In the genomic region with DNA sequence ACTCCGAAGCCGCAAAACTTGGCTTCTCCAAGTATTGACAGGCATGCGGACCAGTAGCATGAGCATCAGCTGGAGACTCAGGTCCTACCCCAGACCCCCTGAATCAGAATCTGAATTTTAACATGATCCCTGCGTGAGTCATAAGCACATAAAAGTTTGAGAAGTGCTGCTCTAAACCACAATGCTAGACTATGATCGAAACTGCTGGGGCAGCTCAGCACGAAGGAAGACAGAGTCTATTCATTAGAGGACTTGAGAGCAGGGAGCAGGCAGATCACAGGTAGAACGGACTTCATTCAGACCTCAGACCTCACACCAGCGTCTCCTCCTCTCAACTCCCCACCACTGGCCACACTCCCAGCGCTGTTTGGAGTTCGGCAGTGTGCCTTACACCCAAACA, we compare ENCODE assay signal across 11 cellular contexts. TPM values are rescaled to one million over a fixed set of nuclear protein-coding genes. Genes with fewer than 3 reads are reported as not detected.
A peak's percentile ranks its signal among the peaks of the same experiment; 100 is the strongest.
DNase-seq lines count a peak whose midpoint lies in the region; ATAC-seq and TF ChIP-seq lines count a peak whose summit lies in the region.
"Had no signal": no experiment of that assay in that cellular context is flagged by ENCODE, and none has a peak within 500 bp of the region (broad histone marks: within the 10 kb centered on the region; RNA-seq: fewer than 3 reads in every experiment).

No MANE protein-coding gene starts in this region.

- H3K36me3 Mint-ChIP-seq in activated naive CD4-positive, alpha-beta T cell treated with anti-CD3 and anti-CD28 coated beads, Interleukin-2, amount 10 ng/mL, durations not matched to agents 7 days and 5 days: peaks cover 56% of the 10 kb centered on the region
- H3K36me3 Mint-ChIP-seq in natural killer cell: peaks cover 4% of the 10 kb centered on the region

- H3K27ac ChIP-seq in substantia nigra (ENCODE audit: low read depth, low read length, poor library complexity, severe bottlenecking): no peak overlapping the region
- H3K27ac ChIP-seq: epithelial cell of prostate had no signal

- peak overlapping the region; percentile 80 for H3K27ac Mint-ChIP-seq in activated naive CD4-positive, alpha-beta T cell treated with anti-CD3 and anti-CD28 coated beads, Interleukin-2, amount 10 ng/mL, durations not matched to agents 7 days and 5 days
- peak overlapping the region in 1 of 2 donors; percentile 63 for H3K27ac Mint-ChIP-seq in natural killer cell

- ATAC-seq in HG03103 (IDR thresholded peaks at IDR 0.05; ENCODE audit: low read depth, unreplicated experiment) (peak; percentile 52), natural killer cell (peak in 2 of 3 donors; percentile 56 to 72), HG03108 (IDR thresholded peaks at IDR 0.05; ENCODE audit: unreplicated experiment) (no peak), HG02763 (IDR thresholded peaks at IDR 0.05; ENCODE audit: unreplicated experiment) (no peak)

- peaks cover 67% of the 10 kb centered on the region for H3K4me1 Mint-ChIP-seq in activated naive CD4-positive, alpha-beta T cell treated with anti-CD3 and anti-CD28 coated beads, Interleukin-2, amount 10 ng/mL, durations not matched to agents 7 days and 5 days
- H3K4me1 Mint-ChIP-seq in natural killer cell: peaks cover 23 to 32% of the 10 kb centered on the region in 2 donors

- intact Hi-C loops in natural killer cell (cut with micrococcal nuclease): no loop called here

- TF ChIP-seq CTCF in GM10248 (IDR thresholded peaks at IDR 0.05; ENCODE audit: control extremely low read depth, extremely low read depth, low read depth, missing control alignments) (no peak), natural killer cell (IDR thresholded peaks at IDR 0.05) (no peak)

- H3K27me3 Mint-ChIP-seq in activated naive CD4-positive, alpha-beta T cell treated with anti-CD3 and anti-CD28 coated beads, Interleukin-2, amount 10 ng/mL, durations not matched to agents 7 days and 5 days: no peaks in the 10 kb centered on the region
- no peaks in the 10 kb centered on the region for H3K27me3 Mint-ChIP-seq in natural killer cell (ENCODE audit: low read depth in 2 of 2)
- H3K27me3 Mint-ChIP-seq: naive B cell had no signal

- POLR2A ChIA-PET in GM10248 (lab: Yijun Ruan, JAX): no interaction called here

- CTCF ChIA-PET in GM10248 (lab: Yijun Ruan, JAX): interaction anchor here (3.0 to 5.3 kb wide), 2 partner anchors 9 to 22 kb away, joined by 29 to 36 read pairs; no protein-coding TSS in a partner anchor
- CTCF ChIA-PET in activated naive CD4-positive, alpha-beta T cell treated with anti-CD3 and anti-CD28 coated beads, Interleukin-2, amount 10 ng/mL, durations not matched to agents 7 days and 5 days (lab: Charles Lee): interaction anchor here (1.3 to 14.9 kb wide), 6 partner anchors 8 to 83 kb away, joined by 3 to 406 read pairs (median 6); a partner anchor contains a TSS

- DNase-seq in GM10248 (ENCODE audit: extremely low spot score) (peak; percentile 71), natural killer cell (no peak), substantia nigra (lab: John Stamatoyannopoulos, UW) (no peak), UCSD-AML1 (lab: John Stamatoyannopoulos, UW; ENCODE audit: unreplicated experiment) (no peak)
- DNase-seq in activated naive CD4-positive, alpha-beta T cell treated with anti-CD3 and anti-CD28 coated beads, Interleukin-2, amount 10 ng/mL, durations not matched to agents 7 days and 5 days: peak; percentile 58
- DNase-seq: naive B cell, NCI-H1930 had no signal

- H3K9me3 Mint-ChIP-seq in activated naive CD4-positive, alpha-beta T cell treated with anti-CD3 and anti-CD28 coated beads, Interleukin-2, amount 10 ng/mL, durations not matched to agents 7 days and 5 days: no peaks in the 10 kb centered on the region
- H3K9me3 Mint-ChIP-seq in natural killer cell: no peaks in the 10 kb centered on the region
- H3K9me3 Mint-ChIP-seq: naive B cell had no signal

- H3K4me3 Mint-ChIP-seq in activated naive CD4-positive, alpha-beta T cell treated with anti-CD3 and anti-CD28 coated beads, Interleukin-2, amount 10 ng/mL, durations not matched to agents 7 days and 5 days: peak overlapping the region; percentile 43
- H3K4me3 Mint-ChIP-seq in natural killer cell: no peak overlapping the region
- H3K4me3 Mint-ChIP-seq: naive B cell had no signal

RNA-seq across cellular contexts. Expression of a gene that starts 16.9 kb away (rescaled TPM):
- 10 to 100 TPM; 53.6 to 73.8 (median 62.3) TPM for total RNA-seq in natural killer cell

RNA-seq across cellular contexts. Expression of a gene that starts 46.0 kb away (rescaled TPM):
- 10 to 100 TPM; 64.7 to 73.8 (median 65.4) TPM for total RNA-seq in natural killer cell

RNA-seq across cellular contexts. Expression of a gene that starts 53.5 kb away (rescaled TPM):
- 1 to 10 TPM in 1 of 3 donors, under 1 TPM in 2; 0.12 to 1.6 (median 0.32) TPM for total RNA-seq in natural killer cell

Comparison
In these comparisons a context has a peak if more than half of its experiments do, and no peak if none do; other contexts are left out.
1. DNase-seq: peak in GM10248 (single experiment) and activated naive CD4-positive, alpha-beta T cell treated with anti-CD3 and anti-CD28 coated beads, Interleukin-2, amount 10 ng/mL, durations not matched to agents 7 days and 5 days (single experiment); none in natural killer cell (single experiment), substantia nigra (0 of 49) and UCSD-AML1 (single experiment).
2. ATAC-seq: peak in HG03103 (single experiment) and natural killer cell (2 of 3); none in HG03108 (single experiment) and HG02763 (single experiment).